1 cellular context compared by ENCODE assay signal in the genomic region with DNA sequence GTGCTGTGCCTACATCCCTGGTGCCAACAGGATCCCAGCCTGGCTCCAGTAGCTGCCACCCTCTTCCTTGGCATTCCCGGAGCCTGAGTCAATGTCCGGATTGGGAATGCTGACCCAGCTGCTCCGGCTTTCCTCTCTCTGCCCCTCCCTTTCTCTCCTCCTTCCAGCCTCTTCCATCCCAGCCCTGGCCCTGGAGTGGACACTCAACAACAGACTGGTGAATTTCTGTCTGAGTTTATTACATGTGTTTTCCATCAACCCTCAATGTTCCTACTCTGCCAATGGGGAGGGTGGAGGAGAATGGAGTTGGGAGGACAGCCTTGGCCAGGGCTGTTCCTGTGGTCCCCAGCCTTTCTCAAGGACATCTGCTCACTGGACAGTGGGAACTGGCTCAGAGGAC.
TF ChIP-seq lines count a peak whose summit lies in the region.

No MANE protein-coding gene starts in this region.

TF ChIP-seq in A549, 52 proteins besides CTCF, POLR2A, EP300 and RAD21 (continued from another document):
- TF ChIP-seq NPAS2 (CRISPR knock-in tag; IDR thresholded peaks at IDR 0.05; ENCODE audit: borderline replicate concordance): no peak
- TF ChIP-seq, protein P1, sequence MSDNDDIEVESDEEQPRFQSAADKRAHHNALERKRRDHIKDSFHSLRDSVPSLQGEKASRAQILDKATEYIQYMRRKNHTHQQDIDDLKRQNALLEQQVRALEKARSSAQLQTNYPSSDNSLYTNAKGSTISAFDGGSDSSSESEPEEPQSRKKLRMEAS (IDR thresholded peaks at IDR 0.05): no peak
- no peak for TF ChIP-seq MYC (IDR thresholded peaks at IDR 0.05; ENCODE audit: borderline replicate concordance, low read length)
- TF ChIP-seq FOXS1 (CRISPR knock-in tag; IDR thresholded peaks at IDR 0.05): no peak
